ENCODE assay signal across 1 cellular context in the genomic region with DNA sequence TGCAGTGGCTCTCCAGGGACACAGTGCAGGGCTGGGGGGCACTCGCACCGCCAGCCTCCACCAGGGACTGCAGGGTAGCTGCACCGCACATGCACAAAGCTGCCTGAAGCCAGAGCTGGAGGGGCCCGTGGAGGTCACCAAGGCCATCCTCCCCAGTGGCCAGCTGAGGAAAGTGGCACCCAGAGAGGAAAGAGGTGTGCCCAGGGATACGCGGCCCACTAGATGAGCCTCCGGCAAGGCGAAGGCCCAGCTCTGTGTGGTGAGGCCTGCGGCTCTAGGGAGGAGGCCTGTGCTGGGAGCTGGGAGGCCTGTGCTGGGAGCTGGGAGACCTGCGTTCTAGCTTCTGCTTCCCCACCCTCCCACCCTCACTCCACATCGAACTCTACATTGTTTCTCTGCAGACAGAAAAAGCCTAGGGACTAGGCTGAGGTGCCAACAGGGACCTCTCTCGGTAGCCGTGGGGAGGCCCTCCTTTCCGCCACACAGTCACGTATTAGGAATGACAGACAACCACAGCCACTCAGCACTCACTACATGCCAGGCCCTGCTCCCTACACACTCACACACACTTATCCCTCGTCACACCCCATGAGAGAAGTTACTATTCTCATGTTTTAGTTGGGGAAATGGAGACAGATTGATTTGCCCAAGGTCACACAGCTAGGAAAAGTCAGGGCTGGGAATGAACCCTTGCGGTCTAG.
TF ChIP-seq lines count a peak whose summit lies in the region.

No MANE protein-coding gene starts in this region.

TF ChIP-seq in SK-N-SH, 30 proteins besides CTCF, POLR2A, EP300 and RAD21 (continued from another document):
- TF ChIP-seq PBX3 (IDR thresholded peaks at IDR 0.05) (no peak), MXI1 (IDR thresholded peaks at IDR 0.05; ENCODE audit: low read depth, low read length) (no peak), RXRA (IDR thresholded peaks at IDR 0.05; ENCODE audit: borderline replicate concordance, low read depth) (no peak), RCOR1 (IDR thresholded peaks at IDR 0.05; ENCODE audit: low read length) (no peak), FOXM1 (IDR thresholded peaks at IDR 0.05; ENCODE audit: low read depth) (no peak), RFX5 (IDR thresholded peaks at IDR 0.05; ENCODE audit: low read length) (no peak), POLR2AphosphoS5 (IDR thresholded peaks at IDR 0.05; ENCODE audit: low read depth, low read length) (no peak), TCF12 (IDR thresholded peaks at IDR 0.05) (no peak), GATA2 (CRISPR knock-in tag; IDR thresholded peaks at IDR 0.05) (no peak), FOSL2 (IDR thresholded peaks at IDR 0.05; ENCODE audit: borderline replicate concordance, low read depth) (no peak), IRF3 (IDR thresholded peaks at IDR 0.05; ENCODE audit: low read depth, low read length) (no peak), JUND (IDR thresholded peaks at IDR 0.05) (no peak), TEAD4 (IDR thresholded peaks at IDR 0.05; ENCODE audit: borderline replicate concordance, insufficient read depth) (no peak)
- TF ChIP-seq, protein P1, sequence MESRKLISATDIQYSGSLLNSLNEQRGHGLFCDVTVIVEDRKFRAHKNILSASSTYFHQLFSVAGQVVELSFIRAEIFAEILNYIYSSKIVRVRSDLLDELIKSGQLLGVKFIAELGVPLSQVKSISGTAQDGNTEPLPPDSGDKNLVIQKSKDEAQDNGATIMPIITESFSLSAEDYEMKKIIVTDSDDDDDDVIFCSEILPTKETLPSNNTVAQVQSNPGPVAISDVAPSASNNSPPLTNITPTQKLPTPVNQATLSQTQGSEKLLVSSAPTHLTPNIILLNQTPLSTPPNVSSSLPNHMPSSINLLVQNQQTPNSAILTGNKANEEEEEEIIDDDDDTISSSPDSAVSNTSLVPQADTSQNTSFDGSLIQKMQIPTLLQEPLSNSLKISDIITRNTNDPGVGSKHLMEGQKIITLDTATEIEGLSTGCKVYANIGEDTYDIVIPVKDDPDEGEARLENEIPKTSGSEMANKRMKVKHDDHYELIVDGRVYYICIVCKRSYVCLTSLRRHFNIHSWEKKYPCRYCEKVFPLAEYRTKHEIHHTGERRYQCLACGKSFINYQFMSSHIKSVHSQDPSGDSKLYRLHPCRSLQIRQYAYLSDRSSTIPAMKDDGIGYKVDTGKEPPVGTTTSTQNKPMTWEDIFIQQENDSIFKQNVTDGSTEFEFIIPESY (IDR thresholded peaks at IDR 0.05; ENCODE audit: borderline replicate concordance, low read depth): no peak
